In the genomic region with DNA sequence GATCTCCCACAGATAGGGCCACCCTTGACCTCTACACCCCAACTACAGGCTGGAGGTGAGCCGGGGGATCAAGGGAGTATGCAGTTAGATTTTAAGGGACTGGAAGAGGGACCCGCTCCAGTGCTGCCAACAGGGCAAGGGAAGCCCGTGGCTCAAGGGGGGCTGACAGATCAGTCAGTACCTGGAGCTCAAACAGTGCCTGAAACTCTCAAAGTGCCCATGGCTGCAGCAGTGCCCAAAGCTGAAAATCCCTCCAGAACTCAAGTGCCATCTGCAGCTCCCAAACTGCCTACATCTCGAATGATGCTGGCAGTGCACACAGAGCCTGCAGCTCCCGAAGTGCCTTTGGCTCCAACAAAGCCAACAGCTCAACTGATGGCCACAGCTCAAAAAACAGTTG, we compare ENCODE assay signal across 20 cellular contexts. TPM values are rescaled to one million over a fixed set of nuclear protein-coding genes. Genes with fewer than 3 reads are reported as not detected.
"Had no signal": no experiment of that assay in that cellular context is flagged by ENCODE, and none has a peak within 500 bp of the region (broad histone marks: within the 10 kb centered on the region; RNA-seq: fewer than 3 reads in every experiment).

No MANE protein-coding gene starts in this region.

- H3K36me3 ChIP-seq: gastrocnemius medialis had no signal

- H3K9me3 ChIP-seq: gastrocnemius medialis, lower lobe of right lung, psoas muscle, sigmoid colon, testis, tibial artery had no signal

- H3K27ac ChIP-seq: dorsolateral prefrontal cortex, epithelial cell of prostate, gastrocnemius medialis, lower lobe of right lung, psoas muscle, sigmoid colon, testis, tibial artery had no signal

- ATAC-seq: esophagus mucosa; gastrocnemius medialis; left ventricle myocardium superior; lower lobe of right lung; naive thymus-derived CD8-positive, alpha-beta T cell; psoas muscle; right cardiac atrium; stimulated activated effector memory CD8-positive, alpha-beta T cell treated with anti-CD3 and anti-CD28 coated beads, Interleukin-12 subunit alpha, Interleukin-12 subunit beta, amount 100 ng/mL, for 72 hours had no signal

- DNase-seq: dorsolateral prefrontal cortex; effector CD4-positive, alpha-beta T cell; gastrocnemius medialis; left ventricle myocardium superior; lower lobe of right lung; naive thymus-derived CD8-positive, alpha-beta T cell; nephron progenitor cell; psoas muscle; stimulated activated CD4-positive, alpha-beta T cell treated with anti-CD3 and anti-CD28 coated beads, Interleukin-2, amount 100 ng/mL, for 24 hours; stimulated activated CD4-positive, alpha-beta T cell treated with anti-CD3 and anti-CD28 coated beads, Interleukin-4, amount 100 ng/mL, for 24 hours; stimulated activated naive CD4-positive, alpha-beta T cell treated with Interleukin-2 at 50 U/mL for 16 hours; substantia nigra; testis; tibial artery had no signal

- H3K4me1 Mint-ChIP-seq: naive thymus-derived CD8-positive, alpha-beta T cell; stimulated activated effector memory CD8-positive, alpha-beta T cell treated with anti-CD3 and anti-CD28 coated beads, Interleukin-12 subunit alpha, Interleukin-12 subunit beta, amount 100 ng/mL, for 72 hours had no signal

- H3K27ac Mint-ChIP-seq: naive thymus-derived CD8-positive, alpha-beta T cell; nephron progenitor cell; stimulated activated effector memory CD8-positive, alpha-beta T cell treated with anti-CD3 and anti-CD28 coated beads, Interleukin-12 subunit alpha, Interleukin-12 subunit beta, amount 100 ng/mL, for 72 hours; type B pancreatic cell had no signal

- H3K27me3 ChIP-seq: gastrocnemius medialis, sigmoid colon, testis, tibial artery had no signal

- H3K27me3 Mint-ChIP-seq: type B pancreatic cell had no signal

- H3K9me3 Mint-ChIP-seq: naive thymus-derived CD8-positive, alpha-beta T cell; nephron progenitor cell; stimulated activated effector memory CD8-positive, alpha-beta T cell treated with anti-CD3 and anti-CD28 coated beads, Interleukin-12 subunit alpha, Interleukin-12 subunit beta, amount 100 ng/mL, for 72 hours; type B pancreatic cell had no signal

- H3K4me3 ChIP-seq: dorsolateral prefrontal cortex, gastrocnemius medialis, lower lobe of right lung, psoas muscle, sigmoid colon, testis, tibial artery had no signal

- H3K4me3 Mint-ChIP-seq: naive thymus-derived CD8-positive, alpha-beta T cell; nephron progenitor cell; stimulated activated effector memory CD8-positive, alpha-beta T cell treated with anti-CD3 and anti-CD28 coated beads, Interleukin-12 subunit alpha, Interleukin-12 subunit beta, amount 100 ng/mL, for 72 hours; type B pancreatic cell had no signal

- H3K36me3 Mint-ChIP-seq: naive thymus-derived CD8-positive, alpha-beta T cell; stimulated activated effector memory CD8-positive, alpha-beta T cell treated with anti-CD3 and anti-CD28 coated beads, Interleukin-12 subunit alpha, Interleukin-12 subunit beta, amount 100 ng/mL, for 72 hours had no signal

- H3K4me1 ChIP-seq: gastrocnemius medialis, psoas muscle, tibial artery had no signal

RNA-seq across cellular contexts. Expression of a gene that starts 41.2 kb away (rescaled TPM):
- total RNA-seq: naive thymus-derived CD8-positive, alpha-beta T cell had no signal
- polyA plus RNA-seq: naive thymus-derived CD8-positive, alpha-beta T cell had no signal
